In genomic region chr1:3564921-3565831, GRCh38 we compare ENCODE assay signal across 8 cellular contexts.
DNase-seq lines count a peak whose midpoint lies in the region; ATAC-seq lines count a peak whose summit lies in the region.

No MANE protein-coding gene starts in this region.

- ATAC-seq in HG02981 (IDR thresholded peaks at IDR 0.05; ENCODE audit: unreplicated experiment) = no peak
- ATAC-seq in GM21367 (IDR thresholded peaks at IDR 0.05; ENCODE audit: unreplicated experiment) = no peak

- DNase-seq in ELR (ENCODE audit: low read depth) = peak; percentile 35
- peak; percentile 28 to 31 for DNase-seq in Kasumi-1 (lab: John Stamatoyannopoulos, UW)
- DNase-seq in activated T-cell treated with anti-CD3 and anti-CD28 coated beads for 4 hours = peak; percentile 14
- DNase-seq in glomerular visceral epithelial cell (ENCODE audit: extremely low spot score) = peak; percentile 36
- peak; percentile 5 to 6 for DNase-seq in stimulated activated CD4-positive, alpha-beta T cell treated with anti-CD3 and anti-CD28 coated beads, Interleukin-12 subunit alpha, Interleukin-12 subunit beta, amount 100 ng/mL, for 24 hours (ENCODE audit: low read depth in 2 of 2)
- DNase-seq in DMS153 (lab: John Stamatoyannopoulos, UW) = no peak
